In the genomic region with DNA sequence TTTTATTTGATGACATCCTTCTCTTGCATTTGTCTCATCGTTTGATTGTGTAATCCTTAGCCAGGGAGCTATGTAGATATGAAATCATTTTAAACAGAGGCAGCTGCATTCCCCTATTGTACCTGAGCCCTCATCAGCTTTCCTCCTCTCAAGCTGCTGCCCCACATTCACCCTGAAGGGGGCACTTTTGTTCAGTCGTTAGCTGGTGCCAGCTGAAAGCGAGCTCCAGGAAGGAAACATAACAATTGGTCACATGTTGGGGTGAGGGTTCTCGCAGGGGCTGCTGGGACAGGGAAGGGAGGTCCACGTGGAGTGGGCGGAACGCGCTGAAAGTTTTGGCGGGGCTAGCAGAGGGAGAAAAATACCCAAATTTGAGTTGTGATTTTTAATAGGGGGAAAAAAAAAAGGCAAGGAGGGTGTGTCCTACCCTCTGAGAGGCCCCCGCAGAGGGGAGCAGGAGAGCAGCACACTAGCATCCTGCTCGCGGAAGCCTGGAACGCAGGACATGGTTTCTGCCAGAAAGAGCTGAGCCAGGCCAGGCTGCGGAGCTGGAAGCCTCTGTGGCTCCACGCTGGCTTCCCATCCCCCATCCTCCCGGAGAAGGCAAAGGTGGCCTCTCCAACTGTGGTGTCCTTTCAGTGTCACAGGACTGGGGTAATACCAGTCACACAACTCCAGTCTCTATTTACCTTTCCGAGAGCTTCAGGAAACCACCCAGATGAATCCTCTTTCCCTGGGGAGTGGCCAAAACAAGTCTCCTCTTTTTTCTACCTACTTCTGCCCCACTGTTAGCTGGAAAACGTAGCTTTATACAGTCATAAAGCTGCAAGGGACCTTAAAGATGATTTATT, we compare ENCODE assay signal across 8 cellular contexts. TPM values are rescaled to one million over a fixed set of nuclear protein-coding genes. Genes with fewer than 3 reads are reported as not detected.
DNase-seq lines count a peak whose midpoint lies in the region; ATAC-seq and TF ChIP-seq lines count a peak whose summit lies in the region.

No MANE protein-coding gene starts in this region.

- no peaks in the 10 kb centered on the region for H3K36me3 ChIP-seq in KMS-11 (ENCODE audit: insufficient read depth)
- no peaks in the 10 kb centered on the region for H3K36me3 ChIP-seq in esophagus muscularis mucosa

- peak; percentile 70 for ATAC-seq in GM21717 (IDR thresholded peaks at IDR 0.05; ENCODE audit: unreplicated experiment)

- peak overlapping the region; percentile 44 for H3K4me2 ChIP-seq in KMS-11

- intact Hi-C loops in esophagus muscularis mucosa (cut with DNase I) = loop anchor here (2.0 kb wide), 2 partner anchors 27 to 55 kb away; a partner anchor contains a TSS

- no peaks in the 10 kb centered on the region for H4K20me1 ChIP-seq in KMS-11 (ENCODE audit: insufficient read depth)

- H3K4me3 ChIP-seq in KMS-11 (IDR thresholded peaks at IDR 0.05; ENCODE audit: insufficient read depth, low read depth, low read length) (no peak overlapping the region), esophagus muscularis mucosa (peak overlapping the region; percentile 51 to 63 (median 53))

- WGBS in esophagus muscularis mucosa = under 1% methylated on average over 16 of the region's 18 CpGs

- peak overlapping the region; percentile 44; the same call in 1 of the 2 replicates for H3K9ac ChIP-seq in KMS-11

- DNase-seq in DMS79 (lab: John Stamatoyannopoulos, UW) (peak; percentile 91), esophagus muscularis mucosa (ENCODE audit: extremely low spot score) (peak; percentile 98), myocyte (ENCODE audit: low read depth) (peak; percentile 98)
- DNase-seq in activated T-cell treated with anti-CD3 and anti-CD28 coated beads, Interleukin-2, amount 50 U/mL, for 48 hours = peak; percentile 95 to 97
- DNase-seq in stimulated activated CD8-positive, alpha-beta memory T cell treated with anti-CD3 and anti-CD28 coated beads, Interleukin-7, amount 100 ng/mL, for 4 hours (ENCODE audit: low read depth in 2 of 2) = peak; percentile 83 to 93

- H3K79me2 ChIP-seq in KMS-11 (ENCODE audit: insufficient read depth, low read depth) = no peaks in the 10 kb centered on the region

- TF ChIP-seq POLR2A in esophagus muscularis mucosa (IDR thresholded peaks at IDR 0.05; ENCODE audit: low read depth) = no peak

- H3K9me3 ChIP-seq in esophagus muscularis mucosa = no peaks in the 10 kb centered on the region

- no peaks in the 10 kb centered on the region for H3K27me3 ChIP-seq in KMS-11 (ENCODE audit: insufficient read depth, low read depth)
- H3K27me3 ChIP-seq in esophagus muscularis mucosa = no peaks in the 10 kb centered on the region

- H3K27ac ChIP-seq in KMS-11 (peak overlapping the region; percentile 59), esophagus muscularis mucosa (replicated peaks in 1 of 4) (peak overlapping the region; percentile 88 to 99 (median 94))

- TF ChIP-seq CTCF in KMS-11 (conservative IDR thresholded peaks at IDR 0.05; ENCODE audit: low read depth, low read length) = peak; percentile 90
- TF ChIP-seq CTCF in esophagus muscularis mucosa (IDR thresholded peaks at IDR 0.05) = peak in 2 of 3 experiments; percentile 85 to 98

- H2AFZ ChIP-seq in KMS-11 (ENCODE audit: low read depth) = peak overlapping the region; percentile 48; the same call in 1 of the 2 replicates

- H3K4me1 ChIP-seq in KMS-11 (ENCODE audit: low read depth, poor library complexity, severe bottlenecking) = peaks cover 56% of the 10 kb centered on the region
- peaks cover 55 to 67% (median 65%) of the 10 kb centered on the region in 4 donors for H3K4me1 ChIP-seq in esophagus muscularis mucosa

- TF ChIP-seq EP300 in esophagus muscularis mucosa (IDR thresholded peaks at IDR 0.05) = no peak

TF ChIP-seq in PFSK-1, 5 proteins besides CTCF, POLR2A, EP300 and RAD21:
- TF ChIP-seq FOXP2 (optimal IDR thresholded peaks at IDR 0.05; ENCODE audit: borderline replicate concordance, extremely low read depth, extremely low read length, insufficient read depth) (peak; percentile 61), SIN3A (IDR thresholded peaks at IDR 0.05; ENCODE audit: borderline replicate concordance, insufficient read depth, low read length) (peak; percentile 97), TAF1 (IDR thresholded peaks at IDR 0.05; ENCODE audit: borderline replicate concordance, insufficient read depth, low read length) (peak; percentile 89; the same call in 1 of the 2 replicates), POLR2AphosphoS5 (IDR thresholded peaks at IDR 0.05; ENCODE audit: low read depth, low read length) (peak; percentile 85)
- TF ChIP-seq, protein P1, sequence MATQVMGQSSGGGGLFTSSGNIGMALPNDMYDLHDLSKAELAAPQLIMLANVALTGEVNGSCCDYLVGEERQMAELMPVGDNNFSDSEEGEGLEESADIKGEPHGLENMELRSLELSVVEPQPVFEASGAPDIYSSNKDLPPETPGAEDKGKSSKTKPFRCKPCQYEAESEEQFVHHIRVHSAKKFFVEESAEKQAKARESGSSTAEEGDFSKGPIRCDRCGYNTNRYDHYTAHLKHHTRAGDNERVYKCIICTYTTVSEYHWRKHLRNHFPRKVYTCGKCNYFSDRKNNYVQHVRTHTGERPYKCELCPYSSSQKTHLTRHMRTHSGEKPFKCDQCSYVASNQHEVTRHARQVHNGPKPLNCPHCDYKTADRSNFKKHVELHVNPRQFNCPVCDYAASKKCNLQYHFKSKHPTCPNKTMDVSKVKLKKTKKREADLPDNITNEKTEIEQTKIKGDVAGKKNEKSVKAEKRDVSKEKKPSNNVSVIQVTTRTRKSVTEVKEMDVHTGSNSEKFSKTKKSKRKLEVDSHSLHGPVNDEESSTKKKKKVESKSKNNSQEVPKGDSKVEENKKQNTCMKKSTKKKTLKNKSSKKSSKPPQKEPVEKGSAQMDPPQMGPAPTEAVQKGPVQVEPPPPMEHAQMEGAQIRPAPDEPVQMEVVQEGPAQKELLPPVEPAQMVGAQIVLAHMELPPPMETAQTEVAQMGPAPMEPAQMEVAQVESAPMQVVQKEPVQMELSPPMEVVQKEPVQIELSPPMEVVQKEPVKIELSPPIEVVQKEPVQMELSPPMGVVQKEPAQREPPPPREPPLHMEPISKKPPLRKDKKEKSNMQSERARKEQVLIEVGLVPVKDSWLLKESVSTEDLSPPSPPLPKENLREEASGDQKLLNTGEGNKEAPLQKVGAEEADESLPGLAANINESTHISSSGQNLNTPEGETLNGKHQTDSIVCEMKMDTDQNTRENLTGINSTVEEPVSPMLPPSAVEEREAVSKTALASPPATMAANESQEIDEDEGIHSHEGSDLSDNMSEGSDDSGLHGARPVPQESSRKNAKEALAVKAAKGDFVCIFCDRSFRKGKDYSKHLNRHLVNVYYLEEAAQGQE (IDR thresholded peaks at IDR 0.05; ENCODE audit: insufficient read depth in 1 of 2, low read depth in 2 of 2, low read length in 2 of 2) = peak in 1 of 2 experiments; percentile 43; a peak in 1 of 4 replicates

RNA-seq across cellular contexts. Expression of a gene that starts 8.4 kb away (rescaled TPM):
- polyA plus RNA-seq in PFSK-1 (2012; ENCODE audit: insufficient read length, low read depth) = 39.9 TPM
- 10 to 100 TPM; 64.1 to 86.8 (median 72.2) TPM for total RNA-seq in esophagus muscularis mucosa
- total RNA-seq in myocyte = 104 and 111 TPM in 2 replicates
- 60.2 TPM for polyA plus RNA-seq in myocyte (2012)

RNA-seq across cellular contexts. Expression of a gene that starts 12.9 kb away (rescaled TPM):
- polyA plus RNA-seq in PFSK-1 (2012; ENCODE audit: insufficient read length, low read depth) = 31.1 TPM
- total RNA-seq in esophagus muscularis mucosa (10 to 100 TPM in 3 of 4 donors, 1 to 10 TPM in 1; 6.1 to 24.2 (median 14.5) TPM), myocyte (9.5 and 10.8 TPM in 2 replicates)
- 12.4 TPM for polyA plus RNA-seq in myocyte (2012)

RNA-seq across cellular contexts. Expression of a gene that starts 27.0 kb away (rescaled TPM):
- 54.4 TPM for polyA plus RNA-seq in PFSK-1 (2012; ENCODE audit: insufficient read length, low read depth)
- total RNA-seq in esophagus muscularis mucosa (100 to 1,000 TPM in 2 of 4 donors, 10 to 100 TPM in 2; 77.2 to 103 (median 95.5) TPM), myocyte (35.0 and 49.0 TPM in 2 replicates)
- 32.6 TPM for polyA plus RNA-seq in myocyte (2012)

RNA-seq across cellular contexts. Expression of a gene that starts 50.6 kb away (rescaled TPM):
- 31.2 TPM for polyA plus RNA-seq in PFSK-1 (2012; ENCODE audit: insufficient read length, low read depth)
- total RNA-seq in esophagus muscularis mucosa (100 to 1,000 TPM in 2 of 4 donors, 10 to 100 TPM in 2; 69.7 to 112 (median 85.2) TPM), myocyte (52.5 and 61.1 TPM in 2 replicates)
- polyA plus RNA-seq in myocyte (2012) = 38.9 TPM

RNA-seq across cellular contexts. Expression of a gene that starts 59.1 kb away (rescaled TPM):
- polyA plus RNA-seq in PFSK-1 (2012; ENCODE audit: insufficient read length, low read depth) = 144 TPM
- total RNA-seq in esophagus muscularis mucosa = 10 to 100 TPM; 33.6 to 43.6 (median 37.4) TPM
- 88.7 and 90.0 TPM in 2 replicates for total RNA-seq in myocyte
- polyA plus RNA-seq in myocyte (2012) = 61.5 TPM
